ENCODE assay signal across 9 cellular contexts in genomic region chr7:105009667-105010537, GRCh38. TPM values are rescaled to one million over a fixed set of nuclear protein-coding genes. Genes with fewer than 3 reads are reported as not detected.
DNase-seq lines count a peak whose midpoint lies in the region; ATAC-seq, FAIRE-seq and TF ChIP-seq lines count a peak whose summit lies in the region.
"Had no signal": no experiment of that assay in that cellular context is flagged by ENCODE, and none has a peak within 500 bp of the region (broad histone marks: within the 10 kb centered on the region; RNA-seq: fewer than 3 reads in every experiment).

No MANE protein-coding gene starts in this region.

- intact Hi-C loops in dendritic cell treated with granulocyte-macrophage colony-stimulating factor and Interleukin-4, amounts not matched to agents 40 ng/mL and 50 ng/mL, for 4 days (cut with micrococcal nuclease): no loop called here

- FAIRE-seq in RCC 7860 (lab: Jason Lieb, UNC): no peak
- FAIRE-seq: GM12892 had no signal

- peaks cover 6% of the 10 kb centered on the region; the same call in 1 of the 2 replicates for H3K9me3 ChIP-seq in AG04450 (ENCODE audit: control insufficient read depth, insufficient read depth, low read length)
- H3K9me3 ChIP-seq in Karpas-422 (ENCODE audit: low read length): no peaks in the 10 kb centered on the region

- POLR2A ChIA-PET in AG04450 (lab: Yijun Ruan, JAX): interaction anchor here (0.6 to 2.7 kb wide), 5 partner anchors 8 to 26 kb away, joined by 3 to 16 read pairs (median 3); no protein-coding TSS in a partner anchor

- H3K4me1 Mint-ChIP-seq in dendritic cell treated with granulocyte-macrophage colony-stimulating factor and Interleukin-4, amounts not matched to agents 40 ng/mL and 50 ng/mL, for 4 days (ENCODE audit: low read depth): peaks cover 49% of the 10 kb centered on the region
- H3K4me1 Mint-ChIP-seq in naive B cell: peaks cover 40 to 68% (median 61%) of the 10 kb centered on the region in 3 donors

- no peaks in the 10 kb centered on the region for H3K9me3 Mint-ChIP-seq in dendritic cell treated with granulocyte-macrophage colony-stimulating factor and Interleukin-4, amounts not matched to agents 40 ng/mL and 50 ng/mL, for 4 days
- H3K9me3 Mint-ChIP-seq in naive B cell: peaks cover 0 to 4% (median 0%) of the 10 kb centered on the region in 7 donors

- peaks cover 53% of the 10 kb centered on the region for H3K4me1 ChIP-seq in Karpas-422 (ENCODE audit: low read length)

- peaks cover 24% of the 10 kb centered on the region; the same call in 1 of the 2 replicates for H3K36me3 ChIP-seq in Karpas-422 (ENCODE audit: insufficient read depth, low read length)

- H3K27ac ChIP-seq in AG04450 (ENCODE audit: low read depth, low read length) (no peak overlapping the region), Karpas-422 (ENCODE audit: low read length) (peak overlapping the region; percentile 95)

- CTCF ChIA-PET in AG04450 (lab: Charles Lee): interaction anchor here (0.8 to 6.4 kb wide), 6 partner anchors 11 to 126 kb away, joined by 3 to 41 read pairs (median 6); no protein-coding TSS in a partner anchor

- no peaks in the 10 kb centered on the region for H3K27me3 Mint-ChIP-seq in dendritic cell treated with granulocyte-macrophage colony-stimulating factor and Interleukin-4, amounts not matched to agents 40 ng/mL and 50 ng/mL, for 4 days
- H3K27me3 Mint-ChIP-seq in naive B cell: peaks cover 0 to 8% (median 4%) of the 10 kb centered on the region in 3 donors

- peaks cover 66% of the 10 kb centered on the region for H4K20me1 ChIP-seq in Karpas-422 (ENCODE audit: insufficient read depth, low read depth, low read length)

- ATAC-seq in naive B cell (ENCODE audit: low read depth in 2 of 2) (no peak), GM21447 (IDR thresholded peaks at IDR 0.05; ENCODE audit: unreplicated experiment) (no peak)

- peaks cover 12% of the 10 kb centered on the region for H3K79me2 ChIP-seq in Karpas-422 (ENCODE audit: low read length)

- peak overlapping the region; percentile 100 for H3K27ac Mint-ChIP-seq in dendritic cell treated with granulocyte-macrophage colony-stimulating factor and Interleukin-4, amounts not matched to agents 40 ng/mL and 50 ng/mL, for 4 days
- H3K27ac Mint-ChIP-seq in naive B cell: peak overlapping the region; percentile 100

- peak overlapping the region; percentile 97 for H3K4me3 ChIP-seq in AG04450 (ENCODE audit: low read depth, low read length)
- H3K4me3 ChIP-seq in Karpas-422 (ENCODE audit: low read length): peak overlapping the region; percentile 95

- H3K4me3 Mint-ChIP-seq in dendritic cell treated with granulocyte-macrophage colony-stimulating factor and Interleukin-4, amounts not matched to agents 40 ng/mL and 50 ng/mL, for 4 days: peak overlapping the region; percentile 96
- peak overlapping the region; percentile 95 to 100 (median 99) for H3K4me3 Mint-ChIP-seq in naive B cell

- peak overlapping the region; percentile 99 for H3K9ac ChIP-seq in Karpas-422 (ENCODE audit: low read length)

- no peaks in the 10 kb centered on the region for H3K9me2 ChIP-seq in Karpas-422 (replicated peaks; ENCODE audit: insufficient read depth, low read length)

- DNase-seq in AG04450 (ENCODE audit: low read depth, low spot score) (no peak), Karpas-422 (no peak), naive B cell (no peak), COR-L47 (lab: John Stamatoyannopoulos, UW) (no peak), mesenteric fat pad (ENCODE audit: low spot score) (no peak), RCC 7860 (ENCODE audit: low spot score) (no peak)

- peak overlapping the region; percentile 90 for H3K4me2 ChIP-seq in Karpas-422 (ENCODE audit: low read depth, low read length, poor library complexity, severe bottlenecking)

- no peaks in the 10 kb centered on the region for H3K27me3 ChIP-seq in AG04450 (ENCODE audit: control insufficient read depth, insufficient read depth, low read length)
- no peaks in the 10 kb centered on the region for H3K27me3 ChIP-seq in Karpas-422 (ENCODE audit: low read length)

- TF ChIP-seq CTCF in AG04450 (IDR thresholded peaks at IDR 0.05; ENCODE audit: low read depth, low read length): no peak

- no peak overlapping the region for H2AFZ ChIP-seq in Karpas-422 (ENCODE audit: low read length)

- peaks cover 72% of the 10 kb centered on the region for H3K36me3 Mint-ChIP-seq in dendritic cell treated with granulocyte-macrophage colony-stimulating factor and Interleukin-4, amounts not matched to agents 40 ng/mL and 50 ng/mL, for 4 days (ENCODE audit: low read depth)
- peaks cover 11 to 32% of the 10 kb centered on the region in 2 donors for H3K36me3 Mint-ChIP-seq in naive B cell

RNA-seq across cellular contexts. Expression of gene KMT2E, which starts 4.1 kb away (rescaled TPM):
- polyA plus RNA-seq in AG04450 (2011; rRNA removed): 13.8 and 24.1 TPM in 2 replicates
- polyA minus RNA-seq in AG04450 (2011; rRNA and poly(A)+ RNA removed): 74.9 and 89.4 TPM in 2 replicates
- 95.3 and 107 TPM in 2 replicates for total RNA-seq in Karpas-422 (2014; rRNA removed; shearing (Covaris generic); ENCODE audit: low replicate concordance)
- polyA plus RNA-seq in naive B cell (ENCODE audit: low read depth in 6 of 6): 100 to 1,000 TPM; 165 to 343 (median 213) TPM
- 72.4 TPM for total RNA-seq in mesenteric fat pad
